ENCODE assay signal across 26 cellular contexts in genomic region chr11:103794262-103794661, GRCh38.
A peak's percentile ranks its signal among the peaks of the same experiment; 100 is the strongest.
DNase-seq lines count a peak whose midpoint lies in the region; ATAC-seq and TF ChIP-seq lines count a peak whose summit lies in the region.
"Had no signal": no experiment of that assay in that cellular context is flagged by ENCODE, and none has a peak within 500 bp of the region (broad histone marks: within the 10 kb centered on the region; RNA-seq: fewer than 3 reads in every experiment).

No MANE protein-coding gene starts in this region.

- 26% methylated on average over 2 of the region's 2 CpGs for WGBS in right cardiac atrium

- no peak for TF ChIP-seq CTCF in MCF 10A (IDR thresholded peaks at IDR 0.05; ENCODE audit: unreplicated experiment)

- H3K9me3 Mint-ChIP-seq in MCF 10A (ENCODE audit: unreplicated experiment), result peaks cover 14% of the 10 kb centered on the region

- CTCF ChIA-PET in MCF 10A (lab: Yijun Ruan, JAX), result no interaction called here

- no peaks in the 10 kb centered on the region for H3K4me1 ChIP-seq in right cardiac atrium (ENCODE audit: control insufficient read depth, insufficient read depth, low read length)
- H3K4me1 ChIP-seq: ascending aorta, psoas muscle had no signal

- no peaks in the 10 kb centered on the region for H3K36me3 Mint-ChIP-seq in MCF 10A (ENCODE audit: insufficient read depth, unreplicated experiment)

- ATAC-seq in right cardiac atrium, result peak; percentile 80 to 87
- ATAC-seq: SK-N-SH treated with all-trans-retinoic acid at 6 μM for 48 hours had no signal

- BruUV-seq in MCF 10A (replicated peaks; lab: Mats Ljungman, UMichigan), result no TSS peak

- H3K27ac ChIP-seq in right cardiac atrium (ENCODE audit: low read length), result no peak overlapping the region
- H3K27ac ChIP-seq: BLaER1, epithelial cell of prostate, KMS-11, neutrophil, psoas muscle had no signal

- H3K4me3 Mint-ChIP-seq in MCF 10A (ENCODE audit: unreplicated experiment), result no peak overlapping the region
- H3K4me3 Mint-ChIP-seq: T-helper 2 cell treated with Interferon-gamma antibody and Interleukin-4, amounts not matched to agents 5 μg/mL and 100 μg/mL, for 36 hours had no signal

- POLR2A ChIA-PET in MCF 10A (lab: Yijun Ruan, JAX), result no interaction called here

- H3K9me3 ChIP-seq in right cardiac atrium (ENCODE audit: control insufficient read depth, low read length), result no peaks in the 10 kb centered on the region
- H3K9me3 ChIP-seq: ascending aorta, BLaER1, neutrophil, psoas muscle had no signal

- intact Hi-C loops in right cardiac atrium (cut with DNase I), result no loop called here
- intact Hi-C loops in MCF 10A (cut with micrococcal nuclease), result no loop called here

- H3K27me3 ChIP-seq in right cardiac atrium (ENCODE audit: control insufficient read depth, insufficient read depth), result no peaks in the 10 kb centered on the region
- H3K27me3 ChIP-seq: ascending aorta, BLaER1, neutrophil had no signal

- no peaks in the 10 kb centered on the region for H3K27me3 Mint-ChIP-seq in MCF 10A (ENCODE audit: insufficient read depth, unreplicated experiment)

- no peak overlapping the region for H3K27ac Mint-ChIP-seq in MCF 10A (ENCODE audit: low read depth, unreplicated experiment)
- H3K27ac Mint-ChIP-seq: T-helper 2 cell treated with Interferon-gamma antibody and Interleukin-4, amounts not matched to agents 5 μg/mL and 100 μg/mL, for 36 hours had no signal

- no peak overlapping the region for H3K4me3 ChIP-seq in right cardiac atrium (ENCODE audit: low read length)
- H3K4me3 ChIP-seq: ascending aorta, BLaER1, psoas muscle had no signal

- peaks cover 6% of the 10 kb centered on the region for H3K4me1 Mint-ChIP-seq in MCF 10A (ENCODE audit: insufficient read depth, unreplicated experiment)

- DNase-seq in AG08395 (ENCODE audit: low spot score), result peak; percentile 46
- peak; percentile 21 for DNase-seq in LHCN-M2 (ENCODE audit: low read depth)
- DNase-seq in fibroblast of gingiva (ENCODE audit: low read depth), result peak; percentile 54
- DNase-seq in right cardiac atrium, result no peak
- no peak for DNase-seq in hippocampal formation (lab: John Stamatoyannopoulos, UW)
- DNase-seq in activated CD4-positive, alpha-beta T cell treated with anti-CD3 and anti-CD28 coated beads, Interleukin-2, amount 50 U/mL, for 48 hours, result no peak
- no peak for DNase-seq in MCF 10A (ENCODE audit: unreplicated experiment)
- DNase-seq in DMS153 treated with DMSO at 0.1 percent for 48 hours (lab: John Stamatoyannopoulos, UW; ENCODE audit: unreplicated experiment), result no peak
- DNase-seq: activated CD4-positive, alpha-beta T cell treated with anti-CD3 and anti-CD28 coated beads, Interleukin-2, amount 50 U/mL, for 4 hours; activated CD8-positive, alpha-beta memory T cell treated with anti-CD3 and anti-CD28 coated beads, Interleukin-2, amount 50 U/mL, for 4 hours; activated naive CD4-positive, alpha-beta T cell treated with anti-CD3 and anti-CD28 coated beads, Interleukin-2, amount 50 U/mL, for 16 hours; COR-L47; DMS79; GOT3; NCI-H187 treated with DMSO at 0.1 percent for 48 hours; NCI-H748 treated with DMSO at 0.1 percent for 48 hours; psoas muscle; small intestine; stimulated activated CD4-positive, alpha-beta T cell treated with anti-CD3 and anti-CD28 coated beads, Interleukin-2, amount 100 ng/mL, for 24 hours had no signal

Comparison
In these comparisons a context has a peak if more than half of its experiments do, and no peak if none do; other contexts are left out.
1. DNase-seq: peak in AG08395 (single experiment), LHCN-M2 (single experiment) and fibroblast of gingiva (single experiment); none in right cardiac atrium (0 of 3), hippocampal formation (0 of 2), activated CD4-positive, alpha-beta T cell treated with anti-CD3 and anti-CD28 coated beads, Interleukin-2, amount 50 U/mL, for 48 hours (0 of 2), MCF 10A (single experiment) and DMS153 treated with DMSO at 0.1 percent for 48 hours (single experiment).